In the genomic region with DNA sequence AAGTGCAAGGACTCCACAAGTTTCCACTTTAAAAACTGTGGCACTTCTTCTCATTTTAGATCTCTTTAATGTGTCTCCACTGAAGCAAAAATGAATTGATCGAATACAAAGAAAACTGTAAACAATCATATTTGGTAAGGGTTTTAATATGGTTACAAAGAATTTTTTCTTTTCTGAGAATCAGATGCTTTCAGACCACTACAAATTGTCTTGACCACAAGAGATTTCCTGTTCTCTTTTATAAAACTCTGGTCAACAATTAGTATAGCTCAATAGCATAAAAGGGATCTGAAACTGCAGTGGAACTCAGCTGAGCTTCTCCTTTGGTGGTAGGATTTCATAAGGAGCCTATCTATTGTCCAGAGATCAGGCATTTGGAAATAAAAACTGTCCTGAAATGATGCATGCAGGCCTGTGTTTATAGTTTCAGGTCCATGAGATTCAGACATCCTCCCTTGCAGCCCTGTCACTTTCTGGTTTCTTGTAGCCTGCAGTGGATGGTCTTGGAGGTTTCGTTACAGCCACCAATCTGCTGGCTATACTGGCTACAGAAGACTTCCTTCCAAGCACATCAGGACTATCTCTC, we compare ENCODE assay signal across 8 cellular contexts.
DNase-seq lines count a peak whose midpoint lies in the region; ATAC-seq and TF ChIP-seq lines count a peak whose summit lies in the region.

No MANE protein-coding gene starts in this region.

- no peaks in the 10 kb centered on the region for H3K36me3 ChIP-seq in A673 (ENCODE audit: insufficient read depth, low read length, poor library complexity, severe bottlenecking)

- TF ChIP-seq CTCF in A673 (conservative IDR thresholded peaks at IDR 0.05; ENCODE audit: low read depth, low read length), result no peak

- no peaks in the 10 kb centered on the region for H3K9me3 ChIP-seq in A673 (ENCODE audit: low read depth, low read length, poor library complexity, severe bottlenecking)

- H3K4me1 ChIP-seq in A673 (ENCODE audit: insufficient read depth, low read length, poor library complexity, severe bottlenecking), result no peaks in the 10 kb centered on the region

- H3K27me3 Mint-ChIP-seq in activated T-helper 1 cell treated with anti-CD3 and anti-CD28 coated beads, Interleukin-12 subunit alpha, Interleukin-12 subunit beta, Interleukin-2, Interleukin-4 antibody, amounts not matched to agents 30 ng/mL and 10 ng/mL and 1 ng/mL, durations not matched to agents 14 hours and 24 hours and 36 hours (ENCODE audit: insufficient read depth), result no peaks in the 10 kb centered on the region

- H3K4me3 ChIP-seq in A673 (ENCODE audit: low read depth, low read length, poor library complexity, severe bottlenecking), result no peak overlapping the region

- H3K9me3 Mint-ChIP-seq in activated T-helper 1 cell treated with anti-CD3 and anti-CD28 coated beads, Interleukin-12 subunit alpha, Interleukin-12 subunit beta, Interleukin-2, Interleukin-4 antibody, amounts not matched to agents 30 ng/mL and 10 ng/mL and 1 ng/mL, durations not matched to agents 14 hours and 24 hours and 36 hours, result no peaks in the 10 kb centered on the region
- no peaks in the 10 kb centered on the region for H3K9me3 Mint-ChIP-seq in stimulated activated effector memory CD8-positive, alpha-beta T cell treated with anti-CD3 and anti-CD28 coated beads, Interleukin-12 subunit alpha, Interleukin-12 subunit beta, amount 100 ng/mL, for 72 hours

- no peak overlapping the region for H3K4me3 Mint-ChIP-seq in activated T-helper 1 cell treated with anti-CD3 and anti-CD28 coated beads, Interleukin-12 subunit alpha, Interleukin-12 subunit beta, Interleukin-2, Interleukin-4 antibody, amounts not matched to agents 30 ng/mL and 10 ng/mL and 1 ng/mL, durations not matched to agents 14 hours and 24 hours and 36 hours
- peak overlapping the region; percentile 5 for H3K4me3 Mint-ChIP-seq in stimulated activated effector memory CD8-positive, alpha-beta T cell treated with anti-CD3 and anti-CD28 coated beads, Interleukin-12 subunit alpha, Interleukin-12 subunit beta, amount 100 ng/mL, for 72 hours

- POLR2A ChIA-PET in A673 (lab: Charles Lee; ENCODE audit: low non-redundant PET), result no interaction called here

- DNase-seq in A673 (ENCODE audit: low spot score) (peak; percentile 48), GM19238 (ENCODE audit: insufficient read length, low spot score) (peak; percentile 3), nucleus accumbens (lab: John Stamatoyannopoulos, UW) (no peak), NCI-H774 (lab: John Stamatoyannopoulos, UW) (no peak), glomerular visceral epithelial cell (ENCODE audit: extremely low spot score) (no peak)
- no peak for DNase-seq in activated T-helper 1 cell treated with anti-CD3 and anti-CD28 coated beads, Interleukin-12 subunit alpha, Interleukin-12 subunit beta, Interleukin-2, Interleukin-4 antibody, amounts not matched to agents 30 ng/mL and 10 ng/mL and 1 ng/mL, durations not matched to agents 14 hours and 24 hours and 36 hours (ENCODE audit: low spot score)
- DNase-seq in stimulated activated effector memory CD8-positive, alpha-beta T cell treated with anti-CD3 and anti-CD28 coated beads, Interleukin-12 subunit alpha, Interleukin-12 subunit beta, amount 100 ng/mL, for 72 hours (ENCODE audit: low spot score in 2 of 2), result no peak

- CTCF ChIA-PET in A673 (lab: Charles Lee), result interaction anchor here (0.7 kb wide), 1 partner anchor 166 kb away, joined by 11 read pairs; no protein-coding TSS in a partner anchor

- peak; percentile 77 for ATAC-seq in HG03159 (IDR thresholded peaks at IDR 0.05; ENCODE audit: unreplicated experiment)
- no peak for ATAC-seq in stimulated activated effector memory CD8-positive, alpha-beta T cell treated with anti-CD3 and anti-CD28 coated beads, Interleukin-12 subunit alpha, Interleukin-12 subunit beta, amount 100 ng/mL, for 72 hours

- peaks cover 51% of the 10 kb centered on the region for H3K4me1 Mint-ChIP-seq in activated T-helper 1 cell treated with anti-CD3 and anti-CD28 coated beads, Interleukin-12 subunit alpha, Interleukin-12 subunit beta, Interleukin-2, Interleukin-4 antibody, amounts not matched to agents 30 ng/mL and 10 ng/mL and 1 ng/mL, durations not matched to agents 14 hours and 24 hours and 36 hours (ENCODE audit: low read depth)
- H3K4me1 Mint-ChIP-seq in stimulated activated effector memory CD8-positive, alpha-beta T cell treated with anti-CD3 and anti-CD28 coated beads, Interleukin-12 subunit alpha, Interleukin-12 subunit beta, amount 100 ng/mL, for 72 hours, result peaks cover 42% of the 10 kb centered on the region

- H3K36me3 Mint-ChIP-seq in activated T-helper 1 cell treated with anti-CD3 and anti-CD28 coated beads, Interleukin-12 subunit alpha, Interleukin-12 subunit beta, Interleukin-2, Interleukin-4 antibody, amounts not matched to agents 30 ng/mL and 10 ng/mL and 1 ng/mL, durations not matched to agents 14 hours and 24 hours and 36 hours (ENCODE audit: low read depth), result peaks cover 27% of the 10 kb centered on the region
- peaks cover 43% of the 10 kb centered on the region for H3K36me3 Mint-ChIP-seq in stimulated activated effector memory CD8-positive, alpha-beta T cell treated with anti-CD3 and anti-CD28 coated beads, Interleukin-12 subunit alpha, Interleukin-12 subunit beta, amount 100 ng/mL, for 72 hours

- H3K27me3 ChIP-seq in A673 (replicated peaks; ENCODE audit: insufficient read depth, low read depth, low read length, poor library complexity), result no peaks in the 10 kb centered on the region

- no peak overlapping the region for H3K27ac ChIP-seq in A673 (ENCODE audit: low read depth, low read length, poor library complexity, severe bottlenecking)

- peak overlapping the region; percentile 62 for H3K27ac Mint-ChIP-seq in activated T-helper 1 cell treated with anti-CD3 and anti-CD28 coated beads, Interleukin-12 subunit alpha, Interleukin-12 subunit beta, Interleukin-2, Interleukin-4 antibody, amounts not matched to agents 30 ng/mL and 10 ng/mL and 1 ng/mL, durations not matched to agents 14 hours and 24 hours and 36 hours
- H3K27ac Mint-ChIP-seq in stimulated activated effector memory CD8-positive, alpha-beta T cell treated with anti-CD3 and anti-CD28 coated beads, Interleukin-12 subunit alpha, Interleukin-12 subunit beta, amount 100 ng/mL, for 72 hours, result peak overlapping the region; percentile 5

- no TSS peak for BruUV-seq in A673 (replicated peaks; lab: Mats Ljungman, UMichigan)

- intact Hi-C loops in A673 (cut with micrococcal nuclease; ENCODE audit: unreplicated experiment), result no loop called here
- intact Hi-C loops in activated T-helper 1 cell treated with anti-CD3 and anti-CD28 coated beads, Interleukin-12 subunit alpha, Interleukin-12 subunit beta, Interleukin-2, Interleukin-4 antibody, amounts not matched to agents 30 ng/mL and 10 ng/mL and 1 ng/mL, durations not matched to agents 14 hours and 24 hours and 36 hours (cut with micrococcal nuclease), result no loop called here

Comparison
In these comparisons a context has a peak if more than half of its experiments do, and no peak if none do; other contexts are left out.
1. DNase-seq: peak in A673 (single experiment) and GM19238 (single experiment); none in activated T-helper 1 cell treated with anti-CD3 and anti-CD28 coated beads, Interleukin-12 subunit alpha, Interleukin-12 subunit beta, Interleukin-2, Interleukin-4 antibody, amounts not matched to agents 30 ng/mL and 10 ng/mL and 1 ng/mL, durations not matched to agents 14 hours and 24 hours and 36 hours (single experiment), stimulated activated effector memory CD8-positive, alpha-beta T cell treated with anti-CD3 and anti-CD28 coated beads, Interleukin-12 subunit alpha, Interleukin-12 subunit beta, amount 100 ng/mL, for 72 hours (0 of 2), nucleus accumbens (0 of 56), NCI-H774 (single experiment) and glomerular visceral epithelial cell (single experiment).